9 cellular contexts compared by ENCODE assay signal in the genomic region with DNA sequence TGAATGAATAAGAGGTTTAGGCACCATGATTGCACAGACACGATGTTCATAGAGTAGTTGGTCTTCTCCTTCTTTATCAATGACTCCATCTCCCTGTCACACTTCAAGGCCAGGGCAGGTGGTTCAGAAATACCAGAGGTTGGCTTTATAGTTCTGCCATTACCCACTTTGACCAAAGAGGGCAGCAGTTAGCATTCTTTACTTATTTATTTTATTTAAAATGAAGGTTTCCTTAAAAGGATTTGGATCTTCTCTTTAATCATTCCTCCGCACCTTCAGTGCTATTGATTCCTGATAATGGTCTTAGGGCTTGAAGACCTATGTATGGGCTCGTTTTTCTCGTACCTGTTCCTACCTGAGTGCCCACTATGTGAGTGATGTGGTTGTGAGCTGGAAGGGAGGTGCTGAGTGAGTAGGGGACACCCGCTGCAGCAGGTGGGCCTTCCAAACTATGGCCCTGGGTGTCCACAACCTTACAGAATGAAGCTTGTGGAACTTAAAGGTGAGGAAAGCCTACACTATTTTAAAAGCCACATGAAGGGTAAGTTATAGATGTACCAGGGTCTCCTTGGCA. TPM values are rescaled to one million over a fixed set of nuclear protein-coding genes. Genes with fewer than 3 reads are reported as not detected.
DNase-seq lines count a peak whose midpoint lies in the region; ATAC-seq and TF ChIP-seq lines count a peak whose summit lies in the region.
"Had no signal": no experiment of that assay in that cellular context is flagged by ENCODE, and none has a peak within 500 bp of the region (broad histone marks: within the 10 kb centered on the region; RNA-seq: fewer than 3 reads in every experiment).

No MANE protein-coding gene starts in this region.

- 65 to 70% methylated on average over 5 of the region's 5 CpGs for WGBS in lower leg skin, 2 donors

- intact Hi-C loops in left colon (cut with DNase I, micrococcal nuclease) (no loop called here), lower leg skin (cut with DNase I; ENCODE audit: low total_unique reads) (no loop called here)

- no peak overlapping the region for H3K4me3 ChIP-seq in AG04449 (ENCODE audit: low read depth, low read length)
- H3K4me3 ChIP-seq in lower leg skin (ENCODE audit: low read depth, poor library complexity, severe bottlenecking), result no peak overlapping the region
- H3K4me3 ChIP-seq: HAP-1 had no signal

- TF ChIP-seq CTCF in AG04449 (IDR thresholded peaks at IDR 0.05; ENCODE audit: insufficient read depth, low read length, missing control alignments), result peak; percentile 18
- peak; percentile 22; the same call in 1 of the 2 replicates for TF ChIP-seq CTCF in GM12874 (IDR thresholded peaks at IDR 0.05; ENCODE audit: insufficient read depth, low read depth, low read length)
- no peak for TF ChIP-seq CTCF in lower leg skin (IDR thresholded peaks at IDR 0.05)

- POLR2A ChIA-PET in AG04449 (lab: Yijun Ruan, JAX), result interaction anchor here (0.9 kb wide), 1 partner anchor 33 kb away, joined by 3 read pairs; no protein-coding TSS in a partner anchor

- DNase-seq in AG04449 (ENCODE audit: low read depth, low spot score) (no peak), left colon (no peak), lower leg skin (ENCODE audit: low spot score in 2 of 2) (no peak), cerebellum (ENCODE audit: low spot score) (no peak)
- no peak for DNase-seq in NK-92 treated with Interleukin-12 subunit alpha and Interleukin-12 subunit beta, amount 100 ng/mL, for 24 hours (lab: John Stamatoyannopoulos, UW)

- ATAC-seq in SK-N-SH treated with all-trans-retinoic acid at 6 μM for 48 hours (0 out of 3 replicates have a peak, but pooled peaks have one; percentile 34), left colon (peak; percentile 43), GM21423 (IDR thresholded peaks at IDR 0.05; ENCODE audit: unreplicated experiment) (no peak)

- CTCF ChIA-PET in AG04449 (lab: Yijun Ruan, JAX), result interaction anchor here (0.6 to 3.4 kb wide), 22 partner anchors 8 to 363 kb away, joined by 3 to 42 read pairs (median 4); no protein-coding TSS in a partner anchor

- no peak for TF ChIP-seq POLR2A in lower leg skin (IDR thresholded peaks at IDR 0.05)

TF ChIP-seq in SK-N-SH treated with all-trans-retinoic acid at 6 μM for 48 hours, 23 proteins besides CTCF, POLR2A, EP300 and RAD21:
- TF ChIP-seq ZNF565 (CRISPR knock-in tag; conservative IDR thresholded peaks at IDR 0.05; ENCODE audit: low read depth), result no peak
- no peak for TF ChIP-seq BACH2 (CRISPR knock-in tag; IDR thresholded peaks at IDR 0.05; ENCODE audit: borderline replicate concordance)
- TF ChIP-seq ZNF70 (CRISPR knock-in tag; IDR thresholded peaks at IDR 0.05), result no peak
- no peak for TF ChIP-seq CSRNP3 (CRISPR knock-in tag; IDR thresholded peaks at IDR 0.05)
- no peak for TF ChIP-seq CSDC2 (CRISPR knock-in tag; IDR thresholded peaks at IDR 0.05)
- no peak for TF ChIP-seq TOX (CRISPR knock-in tag; IDR thresholded peaks at IDR 0.05; ENCODE audit: borderline replicate concordance)
- no peak for TF ChIP-seq ARNTL (CRISPR knock-in tag; IDR thresholded peaks at IDR 0.05; ENCODE audit: borderline replicate concordance, low read depth)
- TF ChIP-seq CREB5 (CRISPR knock-in tag; IDR thresholded peaks at IDR 0.05; ENCODE audit: low read depth), result no peak
- no peak for TF ChIP-seq PATZ1 (CRISPR knock-in tag; IDR thresholded peaks at IDR 0.05; ENCODE audit: borderline replicate concordance)
- TF ChIP-seq OSR1 (CRISPR knock-in tag; IDR thresholded peaks at IDR 0.05), result no peak
- TF ChIP-seq RARB (CRISPR knock-in tag; IDR thresholded peaks at IDR 0.05), result no peak
- no peak for TF ChIP-seq ZFP30 (CRISPR knock-in tag; IDR thresholded peaks at IDR 0.05)
- no peak for TF ChIP-seq SNAI2 (CRISPR knock-in tag; IDR thresholded peaks at IDR 0.05)
- no peak for TF ChIP-seq ISL1 (CRISPR knock-in tag; IDR thresholded peaks at IDR 0.05)
- no peak for TF ChIP-seq PPARA (CRISPR knock-in tag; IDR thresholded peaks at IDR 0.05; ENCODE audit: borderline replicate concordance)
- no peak for TF ChIP-seq TSHZ2 (CRISPR knock-in tag; IDR thresholded peaks at IDR 0.05)
- TF ChIP-seq ESRRG (CRISPR knock-in tag; IDR thresholded peaks at IDR 0.05), result no peak
- TF ChIP-seq ZFP3 (CRISPR knock-in tag; IDR thresholded peaks at IDR 0.05), result no peak

RNA-seq across cellular contexts. Expression of gene TIMP3, which starts 34.9 kb away (rescaled TPM):
- total RNA-seq in left colon, result 10 to 100 TPM; 31.5 to 59.3 TPM
- total RNA-seq in lower leg skin, result 100 to 1,000 TPM in 3 of 4 donors, 10 to 100 TPM in 1; 68.1 to 381 (median 202) TPM
- total RNA-seq in cerebellum, result 26.7 TPM

Comparison
In these comparisons a context has a peak if more than half of its experiments do, and no peak if none do; other contexts are left out.
1. CTCF ChIP-seq: peak in AG04449 (single experiment) and GM12874 (single experiment); none in lower leg skin (0 of 3).